Comparison of ENCODE assay signal across 1 cellular context in the genomic region with DNA sequence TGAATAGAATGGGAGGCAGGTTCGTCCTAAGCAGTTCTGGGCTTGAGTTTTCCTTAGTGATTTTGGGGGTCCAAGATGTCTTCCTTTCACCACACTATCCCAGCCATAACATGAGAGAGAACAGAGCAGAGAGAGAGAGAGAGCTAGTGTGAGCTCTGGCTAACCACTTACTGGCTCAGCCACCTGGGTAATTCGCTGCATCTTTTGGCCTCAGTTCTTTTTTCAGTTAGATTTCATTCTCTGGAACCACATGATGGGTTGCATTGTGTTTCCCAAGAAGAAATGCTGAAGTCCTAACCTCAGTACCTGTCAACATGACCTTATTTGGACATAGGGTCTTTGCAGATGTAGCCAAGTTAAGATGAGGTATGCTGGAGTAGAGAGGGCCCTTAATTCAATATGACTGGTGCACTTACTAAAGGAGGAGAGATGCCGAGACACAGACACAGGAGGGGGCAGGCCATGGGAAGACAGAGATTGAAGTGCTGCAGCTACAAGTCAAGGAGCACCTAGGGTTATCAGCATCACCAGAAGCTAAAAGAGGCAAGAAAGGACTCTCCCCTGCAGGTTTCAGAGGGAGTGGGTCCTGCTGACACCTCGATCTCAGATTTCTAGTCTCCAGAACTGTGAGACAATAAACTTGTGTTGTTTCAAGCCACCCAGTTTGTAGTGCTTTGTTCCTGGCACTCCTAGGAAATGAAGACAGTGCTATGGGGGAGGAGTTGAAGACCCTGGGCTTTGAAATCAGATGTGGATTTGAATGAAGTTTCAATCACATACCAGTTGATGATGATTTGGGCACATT.
TF ChIP-seq lines count a peak whose summit lies in the region.

No MANE protein-coding gene starts in this region.

TF ChIP-seq in SK-N-SH, 30 proteins besides CTCF, POLR2A, EP300 and RAD21 (continued from another document):
- TF ChIP-seq, protein P1, sequence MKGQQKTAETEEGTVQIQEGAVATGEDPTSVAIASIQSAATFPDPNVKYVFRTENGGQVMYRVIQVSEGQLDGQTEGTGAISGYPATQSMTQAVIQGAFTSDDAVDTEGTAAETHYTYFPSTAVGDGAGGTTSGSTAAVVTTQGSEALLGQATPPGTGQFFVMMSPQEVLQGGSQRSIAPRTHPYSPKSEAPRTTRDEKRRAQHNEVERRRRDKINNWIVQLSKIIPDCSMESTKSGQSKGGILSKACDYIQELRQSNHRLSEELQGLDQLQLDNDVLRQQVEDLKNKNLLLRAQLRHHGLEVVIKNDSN (IDR thresholded peaks at IDR 0.05; ENCODE audit: borderline replicate concordance, low read depth), result no peak
TF ChIP-seq in SK-N-SH: peak in this region for 0.
